ENCODE assay signal across 8 cellular contexts in genomic region chr10:73965890-73966768, GRCh38. TPM values are rescaled to one million over a fixed set of nuclear protein-coding genes. Genes with fewer than 3 reads are reported as not detected.
DNase-seq lines count a peak whose midpoint lies in the region; ATAC-seq and TF ChIP-seq lines count a peak whose summit lies in the region.

No MANE protein-coding gene starts in this region.

- intact Hi-C loops in Right ventricle myocardium inferior (cut with DNase I) = no loop called here

- ATAC-seq in Right ventricle myocardium inferior (peak; percentile 93), HG03521 (IDR thresholded peaks at IDR 0.05; ENCODE audit: unreplicated experiment) (no peak), GM21515 (IDR thresholded peaks at IDR 0.05; ENCODE audit: unreplicated experiment) (no peak)

- H3K36me3 ChIP-seq in WERI-Rb-1 = no peaks in the 10 kb centered on the region
- no peaks in the 10 kb centered on the region for H3K36me3 ChIP-seq in parathyroid adenoma (ENCODE audit: control insufficient read depth, insufficient read depth, low read length)

- no peaks in the 10 kb centered on the region for H3K79me2 ChIP-seq in parathyroid adenoma

- H3K4me1 ChIP-seq in parathyroid adenoma = peaks cover 10% of the 10 kb centered on the region

- TF ChIP-seq CTCF in WERI-Rb-1 (IDR thresholded peaks at IDR 0.05; ENCODE audit: low read depth, low read length) (no peak), parathyroid adenoma (IDR thresholded peaks at IDR 0.05) (no peak), GM10266 (IDR thresholded peaks at IDR 0.05; ENCODE audit: control insufficient read depth, insufficient read depth, low read depth, missing control alignments) (no peak)

- peak overlapping the region; percentile 9 for H3K9ac ChIP-seq in parathyroid adenoma

- peak overlapping the region; percentile 37 for H3K4me2 ChIP-seq in parathyroid adenoma (ENCODE audit: low read length)

- H3K27me3 ChIP-seq in WERI-Rb-1 (ENCODE audit: insufficient read depth, low read depth, severe bottlenecking) = no peaks in the 10 kb centered on the region
- no peaks in the 10 kb centered on the region for H3K27me3 ChIP-seq in parathyroid adenoma (ENCODE audit: control insufficient read depth, insufficient read depth, low read length)

- H3K4me3 ChIP-seq in WERI-Rb-1 (ENCODE audit: low read depth, low read length) (no peak overlapping the region), parathyroid adenoma (ENCODE audit: low read depth, low read length) (peak overlapping the region; percentile 5)

- no peaks in the 10 kb centered on the region for H3K9me3 ChIP-seq in WERI-Rb-1 (ENCODE audit: severe bottlenecking)
- no peaks in the 10 kb centered on the region for H3K9me3 ChIP-seq in parathyroid adenoma (ENCODE audit: control insufficient read depth, low read length)

- peak overlapping the region; percentile 81 for H2AFZ ChIP-seq in parathyroid adenoma

- H3K27ac ChIP-seq in WERI-Rb-1 (peak overlapping the region; percentile 10; the same call in 1 of the 2 replicates), parathyroid adenoma (peak overlapping the region; percentile 77)

- DNase-seq in HT-29 (ENCODE audit: low spot score) (peak; percentile 63), WERI-Rb-1 (peak; percentile 70), Right ventricle myocardium inferior (ENCODE audit: missing footprints) (peak; percentile 83), SIG-M5 treated with dmso at 0.1 percent for 504 hours (lab: John Stamatoyannopoulos, UW; ENCODE audit: unreplicated experiment) (no peak), GM10266 (ENCODE audit: extremely low spot score) (no peak)

RNA-seq across cellular contexts. Expression of gene VCL, which starts 31.8 kb away (rescaled TPM):
- 31.6 and 41.9 TPM in 2 replicates for total RNA-seq in HT-29 (2014; rRNA removed; shearing (Covaris generic))
- total RNA-seq in Right ventricle myocardium inferior = 237 TPM

RNA-seq across cellular contexts. Expression of gene PLAU, which starts 55.2 kb away (rescaled TPM):
- total RNA-seq in HT-29 (2014; rRNA removed; shearing (Covaris generic)) = 0.15 and 0.21 TPM in 2 replicates
- total RNA-seq in Right ventricle myocardium inferior = 8.5 TPM

Comparison
In these comparisons a context has a peak if more than half of its experiments do, and no peak if none do; other contexts are left out.
1. DNase-seq: peak in HT-29 (single experiment), WERI-Rb-1 (single experiment) and Right ventricle myocardium inferior (single experiment); none in SIG-M5 treated with dmso at 0.1 percent for 504 hours (single experiment) and GM10266 (single experiment).